In genomic region chr2:52520646-52521045, GRCh38 we compare ENCODE assay signal across 16 cellular contexts.
DNase-seq lines count a peak whose midpoint lies in the region; ATAC-seq and TF ChIP-seq lines count a peak whose summit lies in the region.
"Had no signal": no experiment of that assay in that cellular context is flagged by ENCODE, and none has a peak within 500 bp of the region (broad histone marks: within the 10 kb centered on the region; RNA-seq: fewer than 3 reads in every experiment).

No MANE protein-coding gene starts in this region.

- H3K18ac ChIP-seq in IMR-90 (ENCODE audit: low read depth, low read length), result peak overlapping the region; percentile 25; the same call in 1 of the 2 replicates

- no peak for TF ChIP-seq POLR2A in IMR-90 (IDR thresholded peaks at IDR 0.05; ENCODE audit: low read depth, low read length)

- no TSS peak for BruUV-seq in IMR-90 (replicated peaks; lab: Mats Ljungman, UMichigan)

- no peak overlapping the region for H4K8ac ChIP-seq in IMR-90 (ENCODE audit: low read depth in 2 of 2, low read length in 2 of 2)

- H4K91ac ChIP-seq in IMR-90 (ENCODE audit: insufficient read depth, low read depth, low read length), result peak overlapping the region; percentile 65; the same call in 1 of the 2 replicates

- H3K23ac ChIP-seq in IMR-90 (ENCODE audit: low read depth, low read length), result 0 out of 2 replicates have a peak overlapping the region, but pooled peaks have one; percentile 36

- no peak overlapping the region for H2AK5ac ChIP-seq in IMR-90 (ENCODE audit: low read depth, low read length)

- peak overlapping the region; percentile 91 for H3K27ac Mint-ChIP-seq in nephron progenitor cell
- H3K27ac Mint-ChIP-seq in progenitor cell of endocrine pancreas, result peak overlapping the region; percentile 11
- H3K27ac Mint-ChIP-seq in T-cell, result no peak overlapping the region
- H3K27ac Mint-ChIP-seq: CD4-positive, alpha-beta memory T cell; HFFc6 had no signal

- peak overlapping the region; percentile 35; the same call in 1 of the 2 replicates for H2BK120ac ChIP-seq in IMR-90 (ENCODE audit: low read depth, low read length)

- peak overlapping the region; percentile 53; the same call in 1 of the 2 replicates for H4K5ac ChIP-seq in IMR-90 (ENCODE audit: low read depth, low read length)

- H3K4me2 ChIP-seq in IMR-90 (ENCODE audit: low read depth, low read length), result no peak overlapping the region

- H3K27me3 Mint-ChIP-seq in nephron progenitor cell (ENCODE audit: low read depth, poor library complexity) (no peaks in the 10 kb centered on the region), progenitor cell of endocrine pancreas (no peaks in the 10 kb centered on the region), T-cell (no peaks in the 10 kb centered on the region)
- H3K27me3 Mint-ChIP-seq: CD4-positive, alpha-beta memory T cell had no signal

- TF ChIP-seq RAD21 in IMR-90 (IDR thresholded peaks at IDR 0.05; ENCODE audit: low read length), result no peak

- no peak overlapping the region for H2BK15ac ChIP-seq in IMR-90 (ENCODE audit: low read depth, low read length)

- CTCF ChIA-PET in IMR-90 (lab: Yijun Ruan, JAX), result no interaction called here
- CTCF ChIA-PET in T-cell (lab: Charles Lee), result no interaction called here

- H2AFZ ChIP-seq in IMR-90 (replicated peaks; ENCODE audit: low read length, poor library complexity), result no peak overlapping the region

- no CpG with 5 or more reads among the region's 1 CpG for WGBS in IMR-90 (ENCODE audit: extremely low coverage in 2 of 2, insufficient read length in 1 of 2), 2 experiments

- H3K4ac ChIP-seq in IMR-90 (ENCODE audit: low read depth, low read length), result 0 out of 2 replicates have a peak overlapping the region, but pooled peaks have one; percentile 53

- no peak overlapping the region for H3K27ac ChIP-seq in IMR-90 (ENCODE audit: insufficient read depth, low read length)

- POLR2A ChIA-PET in IMR-90 (lab: Charles Lee; ENCODE audit: unreplicated experiment) (no interaction called here), T-cell (lab: Charles Lee) (no interaction called here)

- no peak overlapping the region for H3K56ac ChIP-seq in IMR-90 (ENCODE audit: extremely low read depth, insufficient read depth, low read length)

- H3K36me3 Mint-ChIP-seq in nephron progenitor cell (ENCODE audit: low read depth), result no peaks in the 10 kb centered on the region
- no peaks in the 10 kb centered on the region for H3K36me3 Mint-ChIP-seq in progenitor cell of endocrine pancreas (ENCODE audit: insufficient read depth)
- H3K36me3 Mint-ChIP-seq in T-cell, result no peaks in the 10 kb centered on the region
- H3K36me3 Mint-ChIP-seq: CD4-positive, alpha-beta memory T cell had no signal

- no peaks in the 10 kb centered on the region for H3K4me1 ChIP-seq in IMR-90 (ENCODE audit: control insufficient read depth, insufficient read depth, low read length)

- no peak overlapping the region for H2AK9ac ChIP-seq in IMR-90 (replicated peaks; ENCODE audit: low read depth, low read length, poor library complexity)

- ATAC-seq in IMR-90 (ENCODE audit: low read depth) (no peak), T-cell (replicated peaks in 1 of 4) (no peak)

- H3K9me3 ChIP-seq in IMR-90 (ENCODE audit: control insufficient read depth, insufficient read depth, low read length), result peaks cover 7% of the 10 kb centered on the region
- H3K9me3 ChIP-seq: HAP-1 had no signal

- H3K4me1 Mint-ChIP-seq in nephron progenitor cell (peaks cover 25% of the 10 kb centered on the region), progenitor cell of endocrine pancreas (ENCODE audit: low read depth) (no peaks in the 10 kb centered on the region), T-cell (no peaks in the 10 kb centered on the region)
- H3K4me1 Mint-ChIP-seq: CD4-positive, alpha-beta memory T cell had no signal

- no peak for DNase-seq in IMR-90
- no peak for DNase-seq in nephron progenitor cell
- DNase-seq in progenitor cell of endocrine pancreas (ENCODE audit: low spot score, unreplicated experiment), result no peak
- DNase-seq in T-cell, result no peak
- no peak for DNase-seq in T-helper 9 cell
- DNase-seq in dermis blood vessel endothelial cell, result no peak
- DNase-seq: C1 segment of cervical spinal cord; Calu3; CD4-positive, alpha-beta memory T cell; COR-L47; DMS53; DMS79 treated with DMSO at 0.1 percent for 48 hours; GF-D8; GOT3; HFFc6 had no signal

- peak overlapping the region; percentile 35 for H3K4me3 Mint-ChIP-seq in nephron progenitor cell
- H3K4me3 Mint-ChIP-seq in progenitor cell of endocrine pancreas (ENCODE audit: low read depth), result no peak overlapping the region
- no peak overlapping the region for H3K4me3 Mint-ChIP-seq in T-cell
- H3K4me3 Mint-ChIP-seq: CD4-positive, alpha-beta memory T cell; HFFc6 had no signal

- TF ChIP-seq CTCF in IMR-90 (conservative IDR thresholded peaks at IDR 0.05; ENCODE audit: low read depth, low read length) (no peak), nephron progenitor cell (IDR thresholded peaks at IDR 0.05) (no peak), progenitor cell of endocrine pancreas (IDR thresholded peaks at IDR 0.05; ENCODE audit: unreplicated experiment) (no peak)

- peak overlapping the region; percentile 9 for H2BK5ac ChIP-seq in IMR-90 (ENCODE audit: low read depth, low read length, poor library complexity, severe bottlenecking)

- no peaks in the 10 kb centered on the region for H3K36me3 ChIP-seq in IMR-90 (ENCODE audit: control insufficient read depth, insufficient read depth, low read length)
- H3K36me3 ChIP-seq: HAP-1 had no signal

- no peaks in the 10 kb centered on the region for H3K9me1 ChIP-seq in IMR-90 (ENCODE audit: insufficient read depth, low read length)

- dilution Hi-C loops in IMR-90 (cut with HindIII; ENCODE audit: low sequenced_read_pairs, unreplicated experiment), result no loop called here

- peak overlapping the region; percentile 54 for H2BK20ac ChIP-seq in IMR-90 (ENCODE audit: low read depth, low read length)

- in situ Hi-C loops in IMR-90 (cut with MboI; ENCODE audit: low sequenced_read_pairs), result no loop called here

- intact Hi-C loops in IMR-90 (cut with micrococcal nuclease), result no loop called here

- no peaks in the 10 kb centered on the region for H3K27me3 ChIP-seq in IMR-90 (ENCODE audit: control insufficient read depth, insufficient read depth, low read length)

- H3K9ac ChIP-seq in IMR-90 (ENCODE audit: low read depth, low read length), result no peak overlapping the region

- no peak overlapping the region for H3K14ac ChIP-seq in IMR-90 (replicated peaks; ENCODE audit: low read depth, low read length)

- no peak overlapping the region for H3K4me3 ChIP-seq in IMR-90 (ENCODE audit: insufficient read depth, low read depth, low read length)
- H3K4me3 ChIP-seq: HAP-1 had no signal

- no peaks in the 10 kb centered on the region for H4K20me1 ChIP-seq in IMR-90 (ENCODE audit: insufficient read depth, low read length)

- no peaks in the 10 kb centered on the region for H3K79me1 ChIP-seq in IMR-90 (ENCODE audit: low read depth in 1 of 2, low read length in 2 of 2)

- H3K9me3 Mint-ChIP-seq in nephron progenitor cell (no peaks in the 10 kb centered on the region), progenitor cell of endocrine pancreas (ENCODE audit: low read depth) (no peaks in the 10 kb centered on the region), T-cell (peaks cover 0 to 8% (median 0%) of the 10 kb centered on the region in 3 donors)

TF ChIP-seq in IMR-90, 13 proteins besides CTCF, POLR2A, EP300 and RAD21:
- no peak for TF ChIP-seq ELK1 (IDR thresholded peaks at IDR 0.05; ENCODE audit: borderline replicate concordance, low read depth, low read length)
- no peak for TF ChIP-seq NFE2L2 (IDR thresholded peaks at IDR 0.05; ENCODE audit: low read depth, low read length)
- TF ChIP-seq USF2 (IDR thresholded peaks at IDR 0.05; ENCODE audit: low read depth, low read length), result no peak
- TF ChIP-seq RFX5 (IDR thresholded peaks at IDR 0.05; ENCODE audit: low read depth, low read length), result no peak
- TF ChIP-seq MXI1 (IDR thresholded peaks at IDR 0.05; ENCODE audit: borderline replicate concordance, low read depth, low read length), result no peak
- no peak for TF ChIP-seq RCOR1 (IDR thresholded peaks at IDR 0.05; ENCODE audit: insufficient replicate concordance, low read length)
- no peak for TF ChIP-seq FOS (IDR thresholded peaks at IDR 0.05; ENCODE audit: low read depth, low read length)

Comparison
In these comparisons a context has a peak if more than half of its experiments do, and no peak if none do; other contexts are left out.
1. H3K27ac Mint-ChIP-seq: peak in nephron progenitor cell (single experiment) and progenitor cell of endocrine pancreas (single experiment); none in T-cell (0 of 2).